Comparison of ENCODE assay signal across 1 cellular context in the genomic region with DNA sequence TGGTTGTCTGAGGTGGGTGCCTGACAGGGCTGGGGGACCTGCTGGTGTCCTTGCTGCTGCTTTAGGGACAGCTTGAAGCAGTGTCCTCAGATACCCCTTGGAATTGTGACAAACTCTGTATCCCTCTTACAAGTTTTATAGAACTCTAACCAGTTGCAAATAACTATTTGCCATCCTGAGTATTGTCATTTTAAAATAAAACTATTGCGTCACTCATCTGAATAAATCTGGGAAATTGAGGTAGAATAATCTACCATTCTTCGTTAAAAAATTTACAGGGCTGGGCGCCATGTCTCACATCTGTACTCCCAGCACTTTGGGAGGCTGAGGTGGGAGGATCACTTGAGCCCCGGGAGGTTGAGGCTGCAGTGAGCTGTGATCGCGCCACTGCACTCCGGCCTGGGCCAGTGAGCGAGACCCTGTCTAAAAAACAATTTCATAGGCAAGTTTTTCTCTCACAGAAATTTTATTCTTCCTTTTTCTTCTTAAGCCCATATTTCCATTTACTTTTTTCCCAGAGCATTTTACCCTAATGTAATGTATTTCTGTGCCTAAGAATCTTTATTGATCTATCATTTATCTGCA.
TF ChIP-seq lines count a peak whose summit lies in the region.

No MANE protein-coding gene starts in this region.

TF ChIP-seq in H1, 55 proteins besides CTCF, POLR2A, EP300 and RAD21:
- no peak for TF ChIP-seq BACH1 (IDR thresholded peaks at IDR 0.05; ENCODE audit: low read length)
- TF ChIP-seq TBP (IDR thresholded peaks at IDR 0.05; ENCODE audit: low read depth, low read length): no peak
- TF ChIP-seq CEBPB (IDR thresholded peaks at IDR 0.05; ENCODE audit: low read depth, low read length): no peak
- no peak for TF ChIP-seq NANOG (IDR thresholded peaks at IDR 0.05; ENCODE audit: insufficient read depth, low read depth, low read length, poor library complexity, severe bottlenecking)
- no peak for TF ChIP-seq CTBP2 (IDR thresholded peaks at IDR 0.05; ENCODE audit: borderline replicate concordance, insufficient read depth, insufficient read length, low read length)
- TF ChIP-seq CBX5 (IDR thresholded peaks at IDR 0.05; ENCODE audit: low read depth, low read length): no peak
- TF ChIP-seq PHF8 (conservative IDR thresholded peaks at IDR 0.05; ENCODE audit: low read depth, low read length): no peak
- no peak for TF ChIP-seq SIRT6 (IDR thresholded peaks at IDR 0.05; ENCODE audit: low read length)
- no peak for TF ChIP-seq SP4 (IDR thresholded peaks at IDR 0.05; ENCODE audit: low read length)
- no peak for TF ChIP-seq KDM4A (IDR thresholded peaks at IDR 0.05; ENCODE audit: low read depth, low read length, severe bottlenecking)
- TF ChIP-seq TAF1 (IDR thresholded peaks at IDR 0.05; ENCODE audit: low read depth, low read length): no peak
- TF ChIP-seq SRF (IDR thresholded peaks at IDR 0.05; ENCODE audit: low read depth, low read length): no peak
- no peak for TF ChIP-seq SIX5 (IDR thresholded peaks at IDR 0.05; ENCODE audit: low read depth, low read length)
- no peak for TF ChIP-seq EZH2 (IDR thresholded peaks at IDR 0.05; ENCODE audit: low read depth, low read length, severe bottlenecking)
- TF ChIP-seq, protein P1, sequence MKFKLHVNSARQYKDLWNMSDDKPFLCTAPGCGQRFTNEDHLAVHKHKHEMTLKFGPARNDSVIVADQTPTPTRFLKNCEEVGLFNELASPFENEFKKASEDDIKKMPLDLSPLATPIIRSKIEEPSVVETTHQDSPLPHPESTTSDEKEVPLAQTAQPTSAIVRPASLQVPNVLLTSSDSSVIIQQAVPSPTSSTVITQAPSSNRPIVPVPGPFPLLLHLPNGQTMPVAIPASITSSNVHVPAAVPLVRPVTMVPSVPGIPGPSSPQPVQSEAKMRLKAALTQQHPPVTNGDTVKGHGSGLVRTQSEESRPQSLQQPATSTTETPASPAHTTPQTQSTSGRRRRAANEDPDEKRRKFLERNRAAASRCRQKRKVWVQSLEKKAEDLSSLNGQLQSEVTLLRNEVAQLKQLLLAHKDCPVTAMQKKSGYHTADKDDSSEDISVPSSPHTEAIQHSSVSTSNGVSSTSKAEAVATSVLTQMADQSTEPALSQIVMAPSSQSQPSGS (IDR thresholded peaks at IDR 0.05; ENCODE audit: low read length): no peak
